ENCODE assay signal across 1 cellular context in genomic region chr11:130861902-130862552, GRCh38.
TF ChIP-seq lines count a peak whose summit lies in the region.

No MANE protein-coding gene starts in this region.

TF ChIP-seq in HepG2, 621 proteins besides CTCF, POLR2A, EP300 and RAD21 (continued from another document and continues in another):
- TF ChIP-seq NAIF1 (CRISPR knock-in tag; IDR thresholded peaks at IDR 0.05; ENCODE audit: borderline replicate concordance) = no peak
- TF ChIP-seq, protein P1, sequence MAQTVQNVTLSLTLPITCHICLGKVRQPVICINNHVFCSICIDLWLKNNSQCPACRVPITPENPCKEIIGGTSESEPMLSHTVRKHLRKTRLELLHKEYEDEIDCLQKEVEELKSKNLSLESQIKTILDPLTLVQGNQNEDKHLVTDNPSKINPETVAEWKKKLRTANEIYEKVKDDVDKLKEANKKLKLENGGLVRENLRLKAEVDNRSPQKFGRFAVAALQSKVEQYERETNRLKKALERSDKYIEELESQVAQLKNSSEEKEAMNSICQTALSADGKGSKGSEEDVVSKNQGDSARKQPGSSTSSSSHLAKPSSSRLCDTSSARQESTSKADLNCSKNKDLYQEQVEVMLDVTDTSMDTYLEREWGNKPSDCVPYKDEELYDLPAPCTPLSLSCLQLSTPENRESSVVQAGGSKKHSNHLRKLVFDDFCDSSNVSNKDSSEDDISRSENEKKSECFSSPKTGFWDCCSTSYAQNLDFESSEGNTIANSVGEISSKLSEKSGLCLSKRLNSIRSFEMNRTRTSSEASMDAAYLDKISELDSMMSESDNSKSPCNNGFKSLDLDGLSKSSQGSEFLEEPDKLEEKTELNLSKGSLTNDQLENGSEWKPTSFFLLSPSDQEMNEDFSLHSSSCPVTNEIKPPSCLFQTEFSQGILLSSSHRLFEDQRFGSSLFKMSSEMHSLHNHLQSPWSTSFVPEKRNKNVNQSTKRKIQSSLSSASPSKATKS (CRISPR knock-in tag; IDR thresholded peaks at IDR 0.05) = no peak
- TF ChIP-seq, protein P2, sequence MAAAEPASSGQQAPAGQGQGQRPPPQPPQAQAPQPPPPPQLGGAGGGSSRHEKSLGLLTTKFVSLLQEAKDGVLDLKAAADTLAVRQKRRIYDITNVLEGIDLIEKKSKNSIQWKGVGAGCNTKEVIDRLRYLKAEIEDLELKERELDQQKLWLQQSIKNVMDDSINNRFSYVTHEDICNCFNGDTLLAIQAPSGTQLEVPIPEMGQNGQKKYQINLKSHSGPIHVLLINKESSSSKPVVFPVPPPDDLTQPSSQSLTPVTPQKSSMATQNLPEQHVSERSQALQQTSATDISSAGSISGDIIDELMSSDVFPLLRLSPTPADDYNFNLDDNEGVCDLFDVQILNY (CRISPR knock-in tag; conservative IDR thresholded peaks at IDR 0.05) = no peak
- no peak for TF ChIP-seq DBP (CRISPR knock-in tag; IDR thresholded peaks at IDR 0.05; ENCODE audit: not compliant biosample characterization)
- no peak for TF ChIP-seq TAF1 (CRISPR knock-in tag; IDR thresholded peaks at IDR 0.05)
- TF ChIP-seq ZNF44 (CRISPR knock-in tag; IDR thresholded peaks at IDR 0.05) = no peak
- TF ChIP-seq NFKBIZ (CRISPR knock-in tag; IDR thresholded peaks at IDR 0.05) = 0 out of 2 replicates have a peak, but pooled peaks have one; percentile 40
- TF ChIP-seq PCBP2 (optimal IDR thresholded peaks at IDR 0.05; ENCODE audit: low read depth, low read length, poor library complexity, severe bottlenecking) = no peak
- TF ChIP-seq ZNF547 (CRISPR knock-in tag; IDR thresholded peaks at IDR 0.05) = no peak
- peak; percentile 47 for TF ChIP-seq ZNF687 (CRISPR knock-in tag; IDR thresholded peaks at IDR 0.05)
- peak; percentile 27; the same call in 1 of the 2 replicates for TF ChIP-seq ZBTB26 (CRISPR knock-in tag; IDR thresholded peaks at IDR 0.05; ENCODE audit: borderline replicate concordance)
- no peak for TF ChIP-seq STAT6 (CRISPR knock-in tag; IDR thresholded peaks at IDR 0.05; ENCODE audit: borderline replicate concordance)
- no peak for TF ChIP-seq USF2 (IDR thresholded peaks at IDR 0.05; ENCODE audit: low read depth, low read length)
- TF ChIP-seq USF2 (CRISPR knock-in tag; IDR thresholded peaks at IDR 0.05; ENCODE audit: borderline replicate concordance) = no peak
- TF ChIP-seq ZNF713 (CRISPR knock-in tag; IDR thresholded peaks at IDR 0.05) = no peak
- no peak for TF ChIP-seq IRF1 (CRISPR knock-in tag; IDR thresholded peaks at IDR 0.05; ENCODE audit: low read depth)
- TF ChIP-seq, protein P3, sequence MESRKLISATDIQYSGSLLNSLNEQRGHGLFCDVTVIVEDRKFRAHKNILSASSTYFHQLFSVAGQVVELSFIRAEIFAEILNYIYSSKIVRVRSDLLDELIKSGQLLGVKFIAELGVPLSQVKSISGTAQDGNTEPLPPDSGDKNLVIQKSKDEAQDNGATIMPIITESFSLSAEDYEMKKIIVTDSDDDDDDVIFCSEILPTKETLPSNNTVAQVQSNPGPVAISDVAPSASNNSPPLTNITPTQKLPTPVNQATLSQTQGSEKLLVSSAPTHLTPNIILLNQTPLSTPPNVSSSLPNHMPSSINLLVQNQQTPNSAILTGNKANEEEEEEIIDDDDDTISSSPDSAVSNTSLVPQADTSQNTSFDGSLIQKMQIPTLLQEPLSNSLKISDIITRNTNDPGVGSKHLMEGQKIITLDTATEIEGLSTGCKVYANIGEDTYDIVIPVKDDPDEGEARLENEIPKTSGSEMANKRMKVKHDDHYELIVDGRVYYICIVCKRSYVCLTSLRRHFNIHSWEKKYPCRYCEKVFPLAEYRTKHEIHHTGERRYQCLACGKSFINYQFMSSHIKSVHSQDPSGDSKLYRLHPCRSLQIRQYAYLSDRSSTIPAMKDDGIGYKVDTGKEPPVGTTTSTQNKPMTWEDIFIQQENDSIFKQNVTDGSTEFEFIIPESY (CRISPR knock-in tag; IDR thresholded peaks at IDR 0.05) = peak; percentile 28; the same call in 1 of the 2 replicates
- no peak for TF ChIP-seq ZNF883 (CRISPR knock-in tag; IDR thresholded peaks at IDR 0.05; ENCODE audit: not compliant biosample characterization)
- TF ChIP-seq SYNCRIP (IDR thresholded peaks at IDR 0.05; ENCODE audit: insufficient read depth, low read depth, low read length) = no peak
- TF ChIP-seq SIX1 (CRISPR knock-in tag; IDR thresholded peaks at IDR 0.05; ENCODE audit: borderline replicate concordance) = no peak
- TF ChIP-seq NFKB2 (CRISPR knock-in tag; IDR thresholded peaks at IDR 0.05; ENCODE audit: borderline replicate concordance) = no peak
- TF ChIP-seq CBX5 (CRISPR knock-in tag; IDR thresholded peaks at IDR 0.05; ENCODE audit: borderline replicate concordance) = peak; percentile 36; the same call in 1 of the 2 replicates
- TF ChIP-seq ATF1 (CRISPR knock-in tag; IDR thresholded peaks at IDR 0.05) = no peak
- TF ChIP-seq, protein P4, sequence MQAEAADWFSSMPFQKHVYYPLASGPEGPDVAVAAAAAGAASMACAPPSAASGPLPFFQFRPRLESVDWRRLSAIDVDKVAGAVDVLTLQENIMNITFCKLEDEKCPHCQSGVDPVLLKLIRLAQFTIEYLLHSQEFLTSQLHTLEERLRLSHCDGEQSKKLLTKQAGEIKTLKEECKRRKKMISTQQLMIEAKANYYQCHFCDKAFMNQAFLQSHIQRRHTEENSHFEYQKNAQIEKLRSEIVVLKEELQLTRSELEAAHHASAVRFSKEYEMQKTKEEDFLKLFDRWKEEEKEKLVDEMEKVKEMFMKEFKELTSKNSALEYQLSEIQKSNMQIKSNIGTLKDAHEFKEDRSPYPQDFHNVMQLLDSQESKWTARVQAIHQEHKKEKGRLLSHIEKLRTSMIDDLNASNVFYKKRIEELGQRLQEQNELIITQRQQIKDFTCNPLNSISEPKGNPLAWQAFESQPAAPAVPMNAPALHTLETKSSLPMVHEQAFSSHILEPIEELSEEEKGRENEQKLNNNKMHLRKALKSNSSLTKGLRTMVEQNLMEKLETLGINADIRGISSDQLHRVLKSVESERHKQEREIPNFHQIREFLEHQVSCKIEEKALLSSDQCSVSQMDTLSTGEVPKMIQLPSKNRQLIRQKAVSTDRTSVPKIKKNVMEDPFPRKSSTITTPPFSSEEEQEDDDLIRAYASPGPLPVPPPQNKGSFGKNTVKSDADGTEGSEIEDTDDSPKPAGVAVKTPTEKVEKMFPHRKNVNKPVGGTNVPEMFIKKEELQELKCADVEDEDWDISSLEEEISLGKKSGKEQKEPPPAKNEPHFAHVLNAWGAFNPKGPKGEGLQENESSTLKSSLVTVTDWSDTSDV (CRISPR knock-in tag; IDR thresholded peaks at IDR 0.05) = no peak
- TF ChIP-seq ZNF512B (CRISPR knock-in tag; IDR thresholded peaks at IDR 0.05; ENCODE audit: borderline replicate concordance) = no peak
- 0 out of 2 replicates have a peak, but pooled peaks have one; percentile 46 for TF ChIP-seq ZNF230 (CRISPR knock-in tag; IDR thresholded peaks at IDR 0.05)
- no peak for TF ChIP-seq MLLT10 (CRISPR knock-in tag; IDR thresholded peaks at IDR 0.05)
- TF ChIP-seq SRY (CRISPR knock-in tag; IDR thresholded peaks at IDR 0.05) = no peak
- no peak for TF ChIP-seq KLF9 (CRISPR knock-in tag; IDR thresholded peaks at IDR 0.05; ENCODE audit: low read depth)
- no peak for TF ChIP-seq SOX13 (IDR thresholded peaks at IDR 0.05)
- peak in 1 of 2 experiments; percentile 20; a peak in 1 of 4 replicates for TF ChIP-seq SOX13 (CRISPR knock-in tag; conservative IDR thresholded peaks at IDR 0.05 in 1 of 2, IDR thresholded peaks at IDR 0.05 in 1 of 2)
- TF ChIP-seq ZBTB42 (CRISPR knock-in tag; IDR thresholded peaks at IDR 0.05) = no peak
